1 cellular context compared by ENCODE assay signal in the genomic region with DNA sequence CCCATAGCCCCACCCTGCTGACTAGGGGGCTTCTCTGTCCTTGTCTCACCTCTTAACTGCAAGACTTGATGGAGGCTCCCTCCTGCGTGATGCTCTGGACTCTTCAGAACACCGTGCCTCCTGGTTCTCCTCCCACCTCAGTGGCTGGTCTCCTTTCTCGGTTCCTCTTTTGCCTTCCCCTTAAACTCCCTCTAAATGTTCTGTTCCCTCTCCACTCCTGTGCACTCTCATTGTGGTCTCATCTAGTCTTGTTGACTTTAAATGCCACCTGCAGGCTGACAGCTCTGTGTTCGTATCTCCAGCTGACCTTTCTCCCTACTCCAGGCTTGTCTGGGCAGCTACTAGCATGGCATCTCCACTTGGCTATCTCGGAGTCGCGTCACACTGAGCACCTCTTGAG.
TF ChIP-seq lines count a peak whose summit lies in the region.

No MANE protein-coding gene starts in this region.

TF ChIP-seq in WTC11, 78 proteins besides CTCF, POLR2A, EP300 and RAD21 (continued from another document):
- TF ChIP-seq, protein P1, sequence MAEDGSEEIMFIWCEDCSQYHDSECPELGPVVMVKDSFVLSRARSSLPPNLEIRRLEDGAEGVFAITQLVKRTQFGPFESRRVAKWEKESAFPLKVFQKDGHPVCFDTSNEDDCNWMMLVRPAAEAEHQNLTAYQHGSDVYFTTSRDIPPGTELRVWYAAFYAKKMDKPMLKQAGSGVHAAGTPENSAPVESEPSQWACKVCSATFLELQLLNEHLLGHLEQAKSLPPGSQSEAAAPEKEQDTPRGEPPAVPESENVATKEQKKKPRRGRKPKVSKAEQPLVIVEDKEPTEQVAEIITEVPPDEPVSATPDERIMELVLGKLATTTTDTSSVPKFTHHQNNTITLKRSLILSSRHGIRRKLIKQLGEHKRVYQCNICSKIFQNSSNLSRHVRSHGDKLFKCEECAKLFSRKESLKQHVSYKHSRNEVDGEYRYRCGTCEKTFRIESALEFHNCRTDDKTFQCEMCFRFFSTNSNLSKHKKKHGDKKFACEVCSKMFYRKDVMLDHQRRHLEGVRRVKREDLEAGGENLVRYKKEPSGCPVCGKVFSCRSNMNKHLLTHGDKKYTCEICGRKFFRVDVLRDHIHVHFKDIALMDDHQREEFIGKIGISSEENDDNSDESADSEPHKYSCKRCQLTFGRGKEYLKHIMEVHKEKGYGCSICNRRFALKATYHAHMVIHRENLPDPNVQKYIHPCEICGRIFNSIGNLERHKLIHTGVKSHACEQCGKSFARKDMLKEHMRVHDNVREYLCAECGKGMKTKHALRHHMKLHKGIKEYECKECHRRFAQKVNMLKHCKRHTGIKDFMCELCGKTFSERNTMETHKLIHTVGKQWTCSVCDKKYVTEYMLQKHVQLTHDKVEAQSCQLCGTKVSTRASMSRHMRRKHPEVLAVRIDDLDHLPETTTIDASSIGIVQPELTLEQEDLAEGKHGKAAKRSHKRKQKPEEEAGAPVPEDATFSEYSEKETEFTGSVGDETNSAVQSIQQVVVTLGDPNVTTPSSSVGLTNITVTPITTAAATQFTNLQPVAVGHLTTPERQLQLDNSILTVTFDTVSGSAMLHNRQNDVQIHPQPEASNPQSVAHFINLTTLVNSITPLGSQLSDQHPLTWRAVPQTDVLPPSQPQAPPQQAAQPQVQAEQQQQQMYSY (CRISPR knock-in tag; IDR thresholded peaks at IDR 0.05): no peak
